Comparison of ENCODE assay signal across 10 cellular contexts in the genomic region with DNA sequence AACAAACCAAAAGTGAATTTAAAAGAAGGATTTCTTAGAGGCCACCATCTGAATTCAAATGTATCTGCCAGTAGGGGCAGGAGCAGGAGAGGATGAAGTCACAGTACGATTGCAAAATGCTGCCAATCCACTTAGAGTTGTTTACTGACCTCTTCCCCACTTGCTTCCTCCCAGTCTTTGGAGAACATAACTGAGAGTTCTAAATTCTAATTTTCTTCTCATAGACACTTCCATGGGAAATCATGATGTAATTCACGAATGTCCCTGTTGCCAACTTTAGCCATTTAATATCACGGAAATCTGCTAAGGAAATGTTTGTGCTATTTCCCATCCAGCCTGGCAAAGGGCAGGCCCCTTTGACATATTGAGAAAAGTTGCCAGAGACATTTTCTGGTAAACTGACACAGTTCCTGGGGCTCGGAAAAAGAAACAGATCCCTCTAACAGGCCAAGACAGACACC. TPM values are rescaled to one million over a fixed set of nuclear protein-coding genes. Genes with fewer than 3 reads are reported as not detected.
DNase-seq lines count a peak whose midpoint lies in the region; ATAC-seq and TF ChIP-seq lines count a peak whose summit lies in the region.
"Had no signal": no experiment of that assay in that cellular context is flagged by ENCODE, and none has a peak within 500 bp of the region (broad histone marks: within the 10 kb centered on the region; RNA-seq: fewer than 3 reads in every experiment).

No MANE protein-coding gene starts in this region.

- TF ChIP-seq POLR2A in upper lobe of left lung (IDR thresholded peaks at IDR 0.05): no peak

- ATAC-seq in lung (ENCODE audit: insufficient read depth, low FRiP score) (peak; percentile 74), upper lobe of left lung (ENCODE audit: low FRiP score in 2 of 2) (peak; percentile 86 to 91), HG03460 (IDR thresholded peaks at IDR 0.05; ENCODE audit: unreplicated experiment) (no peak)
- ATAC-seq: natural killer cell treated with Interleukin-12 subunit alpha and Interleukin-12 subunit beta and Interleukin-15 and Interleukin-18, amount 100 ng/mL, for 72 hours had no signal

- H3K4me3 ChIP-seq in cardiac fibroblast (replicated peaks in 1 of 2; ENCODE audit: low read depth in 2 of 2, low read length in 2 of 2): no peak overlapping the region
- no peak overlapping the region for H3K4me3 ChIP-seq in lung
- H3K4me3 ChIP-seq in upper lobe of left lung: no peak overlapping the region

- no peaks in the 10 kb centered on the region for H3K36me3 Mint-ChIP-seq in glutamatergic neuron (ENCODE audit: unreplicated experiment)
- H3K36me3 Mint-ChIP-seq: natural killer cell treated with Interleukin-12 subunit alpha and Interleukin-12 subunit beta and Interleukin-15 and Interleukin-18, amount 100 ng/mL, for 72 hours had no signal

- no peaks in the 10 kb centered on the region for H3K27me3 Mint-ChIP-seq in glutamatergic neuron (ENCODE audit: unreplicated experiment)
- H3K27me3 Mint-ChIP-seq: activated CD4-positive, alpha-beta memory T cell treated with anti-CD3 and anti-CD28 coated beads, Interleukin-2, amount 10 ng/mL, durations not matched to agents 7 days and 5 days; natural killer cell treated with Interleukin-12 subunit alpha and Interleukin-12 subunit beta and Interleukin-15 and Interleukin-18, amount 100 ng/mL, for 72 hours had no signal

- H3K4me1 ChIP-seq in lung (ENCODE audit: control insufficient read depth in 2 of 2, insufficient read depth in 2 of 2, low read length in 2 of 2) (peaks cover 3 to 7% of the 10 kb centered on the region in 2 donors), upper lobe of left lung (peaks cover 24 to 34% (median 29%) of the 10 kb centered on the region in 4 donors)

- no peak overlapping the region for H3K27ac Mint-ChIP-seq in glutamatergic neuron (ENCODE audit: unreplicated experiment)
- H3K27ac Mint-ChIP-seq: activated CD4-positive, alpha-beta memory T cell treated with anti-CD3 and anti-CD28 coated beads, Interleukin-2, amount 10 ng/mL, durations not matched to agents 7 days and 5 days; natural killer cell treated with Interleukin-12 subunit alpha and Interleukin-12 subunit beta and Interleukin-15 and Interleukin-18, amount 100 ng/mL, for 72 hours had no signal

- 14 to 21% methylated on average over 4 of the region's 4 CpGs for WGBS in lung, 2 donors
- 18 to 20% methylated on average over 4 of the region's 4 CpGs for WGBS in upper lobe of left lung, 2 donors

- H3K4me1 Mint-ChIP-seq in glutamatergic neuron (ENCODE audit: low read depth, unreplicated experiment): peaks cover 5% of the 10 kb centered on the region
- H3K4me1 Mint-ChIP-seq: activated CD4-positive, alpha-beta memory T cell treated with anti-CD3 and anti-CD28 coated beads, Interleukin-2, amount 10 ng/mL, durations not matched to agents 7 days and 5 days had no signal

- H3K27me3 ChIP-seq in lung (ENCODE audit: control insufficient read depth, insufficient read depth) (no peaks in the 10 kb centered on the region), upper lobe of left lung (no peaks in the 10 kb centered on the region)

- peak; percentile 2 for DNase-seq in NCI-H2171 treated with DMSO at 0.1 percent for 48 hours (lab: John Stamatoyannopoulos, UW)
- no peak for DNase-seq in NCI-H2171 (lab: John Stamatoyannopoulos, UW)
- peak; percentile 78 to 93 for DNase-seq in cardiac fibroblast (ENCODE audit: low read depth in 2 of 2)
- DNase-seq in lung (ENCODE audit: low spot score): peak; percentile 59
- DNase-seq in upper lobe of left lung: peak in 1 of 2 donors; percentile 76
- DNase-seq in glutamatergic neuron: no peak
- no peak for DNase-seq in activated T-cell treated with anti-CD3 and anti-CD28 coated beads for 4 hours
- DNase-seq: activated CD4-positive, alpha-beta memory T cell treated with anti-CD3 and anti-CD28 coated beads, Interleukin-2, amount 10 ng/mL, durations not matched to agents 7 days and 5 days had no signal

- peak in 2 of 4 donors; percentile 43 to 76 for TF ChIP-seq EP300 in upper lobe of left lung (IDR thresholded peaks at IDR 0.05)

- H3K9me3 Mint-ChIP-seq in glutamatergic neuron (ENCODE audit: unreplicated experiment): peaks cover 4% of the 10 kb centered on the region
- H3K9me3 Mint-ChIP-seq: activated CD4-positive, alpha-beta memory T cell treated with anti-CD3 and anti-CD28 coated beads, Interleukin-2, amount 10 ng/mL, durations not matched to agents 7 days and 5 days; natural killer cell treated with Interleukin-12 subunit alpha and Interleukin-12 subunit beta and Interleukin-15 and Interleukin-18, amount 100 ng/mL, for 72 hours had no signal

- H3K4me3 Mint-ChIP-seq in glutamatergic neuron (ENCODE audit: unreplicated experiment): no peak overlapping the region
- H3K4me3 Mint-ChIP-seq: activated CD4-positive, alpha-beta memory T cell treated with anti-CD3 and anti-CD28 coated beads, Interleukin-2, amount 10 ng/mL, durations not matched to agents 7 days and 5 days; natural killer cell treated with Interleukin-12 subunit alpha and Interleukin-12 subunit beta and Interleukin-15 and Interleukin-18, amount 100 ng/mL, for 72 hours had no signal

- H3K36me3 ChIP-seq in lung (ENCODE audit: control insufficient read depth in 2 of 2, insufficient read depth in 2 of 2, low read length in 2 of 2) (no peaks in the 10 kb centered on the region), upper lobe of left lung (no peaks in the 10 kb centered on the region)

- peak overlapping the region; percentile 60 to 63 for H3K27ac ChIP-seq in lung (ENCODE audit: low read depth in 1 of 2, low read length in 1 of 2)
- peak overlapping the region; percentile 65 to 80 (median 76) for H3K27ac ChIP-seq in upper lobe of left lung

- TF ChIP-seq CTCF in cardiac fibroblast (IDR thresholded peaks at IDR 0.05; ENCODE audit: low read depth, low read length) (peak; percentile 45), lung (IDR thresholded peaks at IDR 0.05; ENCODE audit: control extremely low read depth, extremely low read depth) (no peak), upper lobe of left lung (IDR thresholded peaks at IDR 0.05) (peak in 4 of 6 experiments; percentile 32 to 45 (median 36)), glutamatergic neuron (IDR thresholded peaks at IDR 0.05; ENCODE audit: partially characterized antibody, unreplicated experiment) (no peak)

- H3K9me3 ChIP-seq in lung (ENCODE audit: control insufficient read depth in 2 of 2, insufficient read depth in 1 of 2, low read length in 1 of 2) (no peaks in the 10 kb centered on the region), upper lobe of left lung (no peaks in the 10 kb centered on the region)

RNA-seq across cellular contexts. Expression of gene NOCT, which starts 33.6 kb away (rescaled TPM):
- total RNA-seq in lung: 1 to 10 TPM; 4.2 to 6.8 TPM
- polyA plus RNA-seq in lung: 1 to 10 TPM; 3.0 to 8.2 TPM
- total RNA-seq in upper lobe of left lung: 10 to 100 TPM in 1 of 6 donors, 1 to 10 TPM in 5; 1.9 to 14.3 (median 4.7) TPM
- 39.1 TPM for total RNA-seq in glutamatergic neuron (ENCODE audit: unreplicated experiment)

Comparison
In these comparisons a context has a peak if more than half of its experiments do, and no peak if none do; other contexts are left out.
1. DNase-seq: peak in NCI-H2171 treated with DMSO at 0.1 percent for 48 hours (single experiment), cardiac fibroblast (2 of 2) and lung (single experiment); none in NCI-H2171 (single experiment), glutamatergic neuron (single experiment) and activated T-cell treated with anti-CD3 and anti-CD28 coated beads for 4 hours (single experiment).
2. CTCF ChIP-seq: peak in cardiac fibroblast (single experiment) and upper lobe of left lung (4 of 6); none in lung (single experiment) and glutamatergic neuron (single experiment).